In genomic region chr16:10206215-10206614, GRCh38 we compare ENCODE assay signal across 18 cellular contexts. TPM values are rescaled to one million over a fixed set of nuclear protein-coding genes. Genes with fewer than 3 reads are reported as not detected.
DNase-seq lines count a peak whose midpoint lies in the region; ATAC-seq and TF ChIP-seq lines count a peak whose summit lies in the region.
"Had no signal": no experiment of that assay in that cellular context is flagged by ENCODE, and none has a peak within 500 bp of the region (broad histone marks: within the 10 kb centered on the region; RNA-seq: fewer than 3 reads in every experiment).

No MANE protein-coding gene starts in this region.

- H3K27me3 Mint-ChIP-seq in Calu3 (ENCODE audit: unreplicated experiment) = no peaks in the 10 kb centered on the region

- no TSS peak for BruUV-seq in Calu3 (replicated peaks; lab: Mats Ljungman, UMichigan)

- no peak overlapping the region for H3K4me3 Mint-ChIP-seq in Calu3 (ENCODE audit: low read depth, unreplicated experiment)
- H3K4me3 Mint-ChIP-seq: CD4-positive, alpha-beta memory T cell; HFFc6; nephron progenitor cell had no signal

- CTCF ChIA-PET in Calu3 (lab: Charles Lee) = no interaction called here

- peak; percentile 91 for ATAC-seq in GM18868 (IDR thresholded peaks at IDR 0.05; ENCODE audit: unreplicated experiment)
- peak; percentile 67 for ATAC-seq in HG02798 (IDR thresholded peaks at IDR 0.05; ENCODE audit: poor library complexity, unreplicated experiment)
- ATAC-seq: gastrocnemius medialis had no signal

- peaks cover 4% of the 10 kb centered on the region for H3K9me3 Mint-ChIP-seq in Calu3 (ENCODE audit: low read depth, unreplicated experiment)

- DNase-seq in Calu3 (peak; percentile 39), LoVo (ENCODE audit: low spot score) (peak; percentile 9), KBM-7 (no peak), RPMI8226 (no peak), GM03348 (ENCODE audit: low spot score) (no peak), GM20000 (ENCODE audit: low spot score) (no peak)
- DNase-seq: activated CD4-positive, alpha-beta T cell treated with anti-CD3 and anti-CD28 coated beads for 4 hours; activated T-cell treated with anti-CD3 and anti-CD28 coated beads, Interleukin-2, amount 50 U/mL, for 1 hour; CD4-positive, alpha-beta memory T cell; gastrocnemius medialis; HFFc6; NCI-H1092; nephron progenitor cell; SJCRH30; T-helper 9 cell; thyroid gland had no signal

- H3K36me3 Mint-ChIP-seq in Calu3 (ENCODE audit: insufficient read depth, unreplicated experiment) = no peaks in the 10 kb centered on the region
- H3K36me3 Mint-ChIP-seq: CD4-positive, alpha-beta memory T cell had no signal

- H3K27ac Mint-ChIP-seq in Calu3 (ENCODE audit: unreplicated experiment) = no peak overlapping the region
- H3K27ac Mint-ChIP-seq: CD4-positive, alpha-beta memory T cell; HFFc6; nephron progenitor cell had no signal

- TF ChIP-seq CTCF in Calu3 (IDR thresholded peaks at IDR 0.05; ENCODE audit: unreplicated experiment) (no peak), GM20000 (IDR thresholded peaks at IDR 0.05; ENCODE audit: extremely low read depth, missing control alignments) (no peak)

- peaks cover 10% of the 10 kb centered on the region for H3K4me1 Mint-ChIP-seq in Calu3 (ENCODE audit: low read depth, unreplicated experiment)
- H3K4me1 Mint-ChIP-seq: CD4-positive, alpha-beta memory T cell had no signal

- in situ Hi-C loops in KBM-7 (cut with MboI; ENCODE audit: low pct_unique_long_range_greater_than_20kb, low sequenced_read_pairs) = no loop called here

- intact Hi-C loops in Calu3 (cut with micrococcal nuclease; ENCODE audit: unreplicated experiment) = no loop called here

RNA-seq across cellular contexts. Expression of gene GRIN2A, which starts 24.0 kb away (rescaled TPM):
- total RNA-seq in Calu3 (2022) = 34.6 and 46.9 TPM in 2 replicates
- total RNA-seq: CD4-positive, alpha-beta memory T cell had no signal

Comparison
In these comparisons a context has a peak if more than half of its experiments do, and no peak if none do; other contexts are left out.
1. DNase-seq: peak in Calu3 (single experiment) and LoVo (single experiment); none in KBM-7 (single experiment), RPMI8226 (single experiment), GM03348 (single experiment) and GM20000 (single experiment).